ENCODE assay signal across 8 cellular contexts in genomic region chr11:63829823-63830489, GRCh38. TPM values are rescaled to one million over a fixed set of nuclear protein-coding genes. Genes with fewer than 3 reads are reported as not detected.
A peak's percentile ranks its signal among the peaks of the same experiment; 100 is the strongest.
DNase-seq lines count a peak whose midpoint lies in the region; ATAC-seq and TF ChIP-seq lines count a peak whose summit lies in the region.

No MANE protein-coding gene starts in this region.

- H3K36me3 ChIP-seq in brain microvascular endothelial cell (replicated peaks) (peaks cover 13% of the 10 kb centered on the region), colonic mucosa (no peaks in the 10 kb centered on the region)

- TF ChIP-seq CTCF in brain microvascular endothelial cell (IDR thresholded peaks at IDR 0.05; ENCODE audit: low read depth, low read length, missing control alignments) (peak; percentile 71), colonic mucosa (IDR thresholded peaks at IDR 0.05) (no peak)
- no peak for TF ChIP-seq CTCF in CD4-positive, alpha-beta T cell (IDR thresholded peaks at IDR 0.05)

- H3K36me3 Mint-ChIP-seq in natural killer cell treated with Interleukin-12 subunit alpha and Interleukin-12 subunit beta and Interleukin-15 and Interleukin-18, amount 100 ng/mL, for 72 hours = peaks cover under 1% of the 10 kb centered on the region
- H3K36me3 Mint-ChIP-seq in CD4-positive, alpha-beta T cell (ENCODE audit: low read depth) = peaks cover 14% of the 10 kb centered on the region

- H3K9ac ChIP-seq in colonic mucosa (ENCODE audit: low read depth in 2 of 2, low read length in 2 of 2) = no peak overlapping the region

- H3K9me3 Mint-ChIP-seq in natural killer cell treated with Interleukin-12 subunit alpha and Interleukin-12 subunit beta and Interleukin-15 and Interleukin-18, amount 100 ng/mL, for 72 hours = no peaks in the 10 kb centered on the region
- H3K9me3 Mint-ChIP-seq in CD4-positive, alpha-beta T cell = no peaks in the 10 kb centered on the region

- POLR2A ChIA-PET in CD4-positive, alpha-beta T cell (lab: Charles Lee) = no interaction called here

- H3K4me3 Mint-ChIP-seq in natural killer cell treated with Interleukin-12 subunit alpha and Interleukin-12 subunit beta and Interleukin-15 and Interleukin-18, amount 100 ng/mL, for 72 hours = no peak overlapping the region
- H3K4me3 Mint-ChIP-seq in CD4-positive, alpha-beta T cell = no peak overlapping the region

- no peak overlapping the region for H3K4me3 ChIP-seq in brain microvascular endothelial cell (ENCODE audit: low read depth, low read length)
- no peak overlapping the region for H3K4me3 ChIP-seq in colonic mucosa

- no peaks in the 10 kb centered on the region for H3K9me3 ChIP-seq in colonic mucosa
- H3K9me3 ChIP-seq in CD4-positive, alpha-beta T cell (ENCODE audit: control insufficient read depth, low read length) = no peaks in the 10 kb centered on the region

- in situ Hi-C loops in brain microvascular endothelial cell (cut with HindIII; ENCODE audit: low pct_ligation_motif_present, low sequenced_read_pairs) = loop anchor here (25.0 kb wide), 1 partner anchor 332 kb away; the partner anchor contains the start of gene MACROD1

- H3K4me1 Mint-ChIP-seq in natural killer cell treated with Interleukin-12 subunit alpha and Interleukin-12 subunit beta and Interleukin-15 and Interleukin-18, amount 100 ng/mL, for 72 hours (ENCODE audit: low read depth in 2 of 2) = peaks cover 0 to 8% of the 10 kb centered on the region in 2 donors
- no peaks in the 10 kb centered on the region for H3K4me1 Mint-ChIP-seq in CD4-positive, alpha-beta T cell (ENCODE audit: low read depth)

- H3K27ac Mint-ChIP-seq in natural killer cell treated with Interleukin-12 subunit alpha and Interleukin-12 subunit beta and Interleukin-15 and Interleukin-18, amount 100 ng/mL, for 72 hours = no peak overlapping the region
- no peak overlapping the region for H3K27ac Mint-ChIP-seq in CD4-positive, alpha-beta T cell

- H3K27ac ChIP-seq in brain microvascular endothelial cell = no peak overlapping the region
- H3K27ac ChIP-seq in colonic mucosa = no peak overlapping the region
- H3K27ac ChIP-seq in CD4-positive, alpha-beta T cell (ENCODE audit: low read depth, low read length) = no peak overlapping the region

- H3K27me3 Mint-ChIP-seq in natural killer cell treated with Interleukin-12 subunit alpha and Interleukin-12 subunit beta and Interleukin-15 and Interleukin-18, amount 100 ng/mL, for 72 hours = no peaks in the 10 kb centered on the region
- no peaks in the 10 kb centered on the region for H3K27me3 Mint-ChIP-seq in CD4-positive, alpha-beta T cell

- CTCF ChIA-PET in CD4-positive, alpha-beta T cell (lab: Charles Lee) = interaction anchor here (0.9 to 1.4 kb wide), 2 partner anchors 62 to 116 kb away, joined by 3 to 4 read pairs; no protein-coding TSS in a partner anchor

- no peaks in the 10 kb centered on the region for H3K4me1 ChIP-seq in colonic mucosa

- intact Hi-C loops in colonic mucosa (cut with DNase I) = loop anchor here (10.0 kb wide), 1 partner anchor 315 kb away; no protein-coding TSS in a partner anchor
- intact Hi-C loops in CD4-positive, alpha-beta T cell (cut with DNase I, micrococcal nuclease) = loop anchor here in 1 of 2 experiments (10.0 kb wide), 1 partner anchor 145 kb away; the partner anchor contains the start of gene COX8A

- DNase-seq in DMS53 (lab: John Stamatoyannopoulos, UW) (peak; percentile 29), DMS53 treated with DMSO at 0.1 percent for 48 hours (lab: John Stamatoyannopoulos, UW; ENCODE audit: unreplicated experiment) (no peak), Kasumi-1 (lab: John Stamatoyannopoulos, UW) (peak; percentile 18 to 62), brain microvascular endothelial cell (peak; percentile 6), mucosa of gallbladder (ENCODE audit: low spot score) (no peak), colonic mucosa (no peak)
- no peak for DNase-seq in natural killer cell treated with Interleukin-12 subunit alpha and Interleukin-12 subunit beta and Interleukin-15 and Interleukin-18, amount 100 ng/mL, for 72 hours (ENCODE audit: low spot score)
- DNase-seq in CD4-positive, alpha-beta T cell = no peak

- no peaks in the 10 kb centered on the region for H3K27me3 ChIP-seq in brain microvascular endothelial cell (replicated peaks)
- no peaks in the 10 kb centered on the region for H3K27me3 ChIP-seq in colonic mucosa
- H3K27me3 ChIP-seq in CD4-positive, alpha-beta T cell (ENCODE audit: control insufficient read depth, insufficient read depth, low read length) = no peaks in the 10 kb centered on the region

- ATAC-seq in natural killer cell treated with Interleukin-12 subunit alpha and Interleukin-12 subunit beta and Interleukin-15 and Interleukin-18, amount 100 ng/mL, for 72 hours = peak; percentile 56 to 57
- no peak for ATAC-seq in CD4-positive, alpha-beta T cell (ENCODE audit: poor library complexity)

RNA-seq across cellular contexts. Expression of gene MARK2, which starts 9.0 kb away (rescaled TPM):
- 10 to 100 TPM; 54.9 to 68.5 TPM for total RNA-seq in natural killer cell treated with Interleukin-12 subunit alpha and Interleukin-12 subunit beta and Interleukin-15 and Interleukin-18, amount 100 ng/mL, for 72 hours
- total RNA-seq in mucosa of gallbladder = 65.0 TPM
- total RNA-seq in colonic mucosa = 10 to 100 TPM; 86.8 to 96.8 TPM
- total RNA-seq in CD4-positive, alpha-beta T cell = 10 to 100 TPM; 18.4 to 21.0 TPM

RNA-seq across cellular contexts. Expression of gene SPINDOC, which starts 16.7 kb away (rescaled TPM):
- total RNA-seq in natural killer cell treated with Interleukin-12 subunit alpha and Interleukin-12 subunit beta and Interleukin-15 and Interleukin-18, amount 100 ng/mL, for 72 hours = 10 to 100 TPM; 34.3 to 65.1 TPM
- 19.6 TPM for total RNA-seq in mucosa of gallbladder
- total RNA-seq in colonic mucosa = 10 to 100 TPM in 1 of 2 donors, 1 to 10 TPM in 1; 9.3 to 11.8 TPM
- total RNA-seq in CD4-positive, alpha-beta T cell = 1 to 10 TPM; 4.0 to 4.8 TPM

Comparison
In these comparisons a context has a peak if more than half of its experiments do, and no peak if none do; other contexts are left out.
1. DNase-seq: peak in DMS53 (single experiment), Kasumi-1 (2 of 2) and brain microvascular endothelial cell (single experiment); none in DMS53 treated with DMSO at 0.1 percent for 48 hours (single experiment), natural killer cell treated with Interleukin-12 subunit alpha and Interleukin-12 subunit beta and Interleukin-15 and Interleukin-18, amount 100 ng/mL, for 72 hours (single experiment), mucosa of gallbladder (single experiment), colonic mucosa (single experiment) and CD4-positive, alpha-beta T cell (0 of 10).